ENCODE assay signal across 18 cellular contexts in genomic region chr12:120175062-120175461, GRCh38. TPM values are rescaled to one million over a fixed set of nuclear protein-coding genes. Genes with fewer than 3 reads are reported as not detected.
DNase-seq lines count a peak whose midpoint lies in the region; ATAC-seq and TF ChIP-seq lines count a peak whose summit lies in the region.
"Had no signal": no experiment of that assay in that cellular context is flagged by ENCODE, and none has a peak within 500 bp of the region (broad histone marks: within the 10 kb centered on the region; RNA-seq: fewer than 3 reads in every experiment).

No MANE protein-coding gene starts in this region.

- no peak overlapping the region for H3K4me3 Mint-ChIP-seq in activated CD4-positive, alpha-beta memory T cell treated with anti-CD3 and anti-CD28 coated beads, Interleukin-2, amount 10 ng/mL, durations not matched to agents 7 days and 5 days
- H3K4me3 Mint-ChIP-seq: CD4-positive, alpha-beta T cell had no signal

- no peaks in the 10 kb centered on the region for H3K79me2 ChIP-seq in Karpas-422 (ENCODE audit: low read length)

- WGBS in thyroid gland, 2 donors, result 42 to 50% methylated on average over 5 of the region's 5 CpGs

- H3K4me2 ChIP-seq in BLaER1 treated with 17β-estradiol and CSF1 and Interleukin-3, amounts not matched to agents 10 nM and 100 nM, result peak overlapping the region in 8 of 11 experiments; percentile 42 to 75 (median 54); a peak in 16 of 22 replicates
- peak overlapping the region; percentile 20 for H3K4me2 ChIP-seq in Karpas-422 (ENCODE audit: low read depth, low read length, poor library complexity, severe bottlenecking)

- POLR2A ChIA-PET in activated CD4-positive, alpha-beta memory T cell treated with anti-CD3 and anti-CD28 coated beads, Interleukin-2, amount 10 ng/mL, durations not matched to agents 7 days and 5 days (lab: Charles Lee), result no interaction called here

- H3K9ac ChIP-seq in BLaER1 treated with 17β-estradiol and CSF1 and Interleukin-3, amounts not matched to agents 10 nM and 100 nM, result peak overlapping the region in 8 of 11 experiments; percentile 20 to 65 (median 33); a peak in 13 of 22 replicates
- H3K9ac ChIP-seq in Karpas-422 (ENCODE audit: low read length), result no peak overlapping the region

- no peak overlapping the region for H3K4me3 ChIP-seq in BLaER1 treated with 17β-estradiol and CSF1 and Interleukin-3, amounts not matched to agents 10 nM and 100 nM
- H3K4me3 ChIP-seq in Karpas-422 (ENCODE audit: low read length) (no peak overlapping the region), thyroid gland (replicated peaks in 1 of 3) (no peak overlapping the region), BE2C (ENCODE audit: low read depth, low read length) (no peak overlapping the region)

- no peak overlapping the region for H3K27ac Mint-ChIP-seq in activated CD4-positive, alpha-beta memory T cell treated with anti-CD3 and anti-CD28 coated beads, Interleukin-2, amount 10 ng/mL, durations not matched to agents 7 days and 5 days
- H3K27ac Mint-ChIP-seq: CD4-positive, alpha-beta T cell had no signal

- H3K4me1 Mint-ChIP-seq in activated CD4-positive, alpha-beta memory T cell treated with anti-CD3 and anti-CD28 coated beads, Interleukin-2, amount 10 ng/mL, durations not matched to agents 7 days and 5 days, result peaks cover 3% of the 10 kb centered on the region

- no peak for ATAC-seq in GM19351 (IDR thresholded peaks at IDR 0.05; ENCODE audit: unreplicated experiment)
- ATAC-seq: HCT116, Panc1 had no signal

- H3K36me3 Mint-ChIP-seq in activated CD4-positive, alpha-beta memory T cell treated with anti-CD3 and anti-CD28 coated beads, Interleukin-2, amount 10 ng/mL, durations not matched to agents 7 days and 5 days (ENCODE audit: low read depth), result peaks cover 68% of the 10 kb centered on the region

- DNase-seq in Karpas-422 (peak; percentile 61), germinal center (ENCODE audit: low spot score) (peak; percentile 33), thyroid gland (peak; percentile 59 to 63), BE2C (no peak)
- DNase-seq in activated CD4-positive, alpha-beta memory T cell treated with anti-CD3 and anti-CD28 coated beads, Interleukin-2, amount 10 ng/mL, durations not matched to agents 7 days and 5 days, result no peak
- DNase-seq: CD4-positive, alpha-beta T cell; NCI-H1092; NCI-H1417 treated with DMSO at 0.1 percent for 48 hours; NCI-H1694 treated with DMSO at 0.1 percent for 48 hours; NCI-H226; NCI-H510A; NCI-H69; SHP77; T-helper 1 cell had no signal

- H2AFZ ChIP-seq in Karpas-422 (ENCODE audit: low read length), result no peak overlapping the region

- peaks cover 95 to 100% (median 98%) of the 10 kb centered on the region in 11 experiments for H3K36me3 ChIP-seq in BLaER1 treated with 17β-estradiol and CSF1 and Interleukin-3, amounts not matched to agents 10 nM and 100 nM
- H3K36me3 ChIP-seq in Karpas-422 (ENCODE audit: insufficient read depth, low read length) (peaks cover 44% of the 10 kb centered on the region), thyroid gland (peaks cover 52 to 81% of the 10 kb centered on the region in 2 donors), BE2C (peaks cover 99% of the 10 kb centered on the region)

- intact Hi-C loops in thyroid gland (cut with DNase I), result no loop called here

- peak overlapping the region in 7 of 11 experiments; percentile 12 to 62 (median 49); a peak in 11 of 22 replicates for H3K27ac ChIP-seq in BLaER1 treated with 17β-estradiol and CSF1 and Interleukin-3, amounts not matched to agents 10 nM and 100 nM
- H3K27ac ChIP-seq in Karpas-422 (ENCODE audit: low read length) (peak overlapping the region; percentile 31), thyroid gland (peak overlapping the region; percentile 73 to 92 (median 74))

- no peak for TF ChIP-seq CTCF in thyroid gland (IDR thresholded peaks at IDR 0.05)
- TF ChIP-seq CTCF in BE2C (IDR thresholded peaks at IDR 0.05; ENCODE audit: low read depth, low read length), result no peak

- no peaks in the 10 kb centered on the region for H3K9me3 Mint-ChIP-seq in activated CD4-positive, alpha-beta memory T cell treated with anti-CD3 and anti-CD28 coated beads, Interleukin-2, amount 10 ng/mL, durations not matched to agents 7 days and 5 days
- H3K9me3 Mint-ChIP-seq: CD4-positive, alpha-beta T cell had no signal

- no peak for TF ChIP-seq POLR2A in thyroid gland (IDR thresholded peaks at IDR 0.05)

- no peaks in the 10 kb centered on the region for H3K27me3 Mint-ChIP-seq in activated CD4-positive, alpha-beta memory T cell treated with anti-CD3 and anti-CD28 coated beads, Interleukin-2, amount 10 ng/mL, durations not matched to agents 7 days and 5 days
- H3K27me3 Mint-ChIP-seq: CD4-positive, alpha-beta T cell had no signal

- H3K27me3 ChIP-seq in BLaER1 treated with 17β-estradiol and CSF1 and Interleukin-3, amounts not matched to agents 10 nM and 100 nM, result no peaks in the 10 kb centered on the region
- no peaks in the 10 kb centered on the region for H3K27me3 ChIP-seq in Karpas-422 (ENCODE audit: low read length)
- no peaks in the 10 kb centered on the region for H3K27me3 ChIP-seq in thyroid gland
- no peaks in the 10 kb centered on the region for H3K27me3 ChIP-seq in BE2C

- CTCF ChIA-PET in activated CD4-positive, alpha-beta memory T cell treated with anti-CD3 and anti-CD28 coated beads, Interleukin-2, amount 10 ng/mL, durations not matched to agents 7 days and 5 days (lab: Charles Lee), result no interaction called here

- H3K9me2 ChIP-seq in Karpas-422 (replicated peaks; ENCODE audit: insufficient read depth, low read length), result no peaks in the 10 kb centered on the region

- peaks cover 0 to 29% (median 23%) of the 10 kb centered on the region in 10 experiments; a peak in 16 of 20 replicates for H3K4me1 ChIP-seq in BLaER1 treated with 17β-estradiol and CSF1 and Interleukin-3, amounts not matched to agents 10 nM and 100 nM
- H3K4me1 ChIP-seq in Karpas-422 (ENCODE audit: low read length), result peaks cover 16% of the 10 kb centered on the region
- H3K4me1 ChIP-seq in thyroid gland, result peaks cover 17% of the 10 kb centered on the region in 2 donors
- no peaks in the 10 kb centered on the region for H3K4me1 ChIP-seq in BE2C

- H4K20me1 ChIP-seq in BLaER1 treated with 17β-estradiol and CSF1 and Interleukin-3, amounts not matched to agents 10 nM and 100 nM, result peaks cover 0 to 85% (median 54%) of the 10 kb centered on the region in 11 experiments; a peak in 16 of 22 replicates
- no peaks in the 10 kb centered on the region for H4K20me1 ChIP-seq in Karpas-422 (ENCODE audit: insufficient read depth, low read depth, low read length)

- H3K9me3 ChIP-seq in BLaER1 treated with 17β-estradiol and CSF1 and Interleukin-3, amounts not matched to agents 10 nM and 100 nM (replicated peaks in 1 of 11), result no peaks in the 10 kb centered on the region
- H3K9me3 ChIP-seq in Karpas-422 (ENCODE audit: low read length), result no peaks in the 10 kb centered on the region
- no peaks in the 10 kb centered on the region for H3K9me3 ChIP-seq in thyroid gland
- H3K9me3 ChIP-seq in BE2C, result no peaks in the 10 kb centered on the region

RNA-seq across cellular contexts. Expression of gene GCN1, which starts 19.5 kb away (rescaled TPM):
- 53.6 and 75.2 TPM in 2 replicates for total RNA-seq in Karpas-422 (2014; rRNA removed; shearing (Covaris generic); ENCODE audit: low replicate concordance)
- 100 to 1,000 TPM in 1 of 4 donors, 10 to 100 TPM in 3; 44.6 to 111 (median 73.6) TPM for total RNA-seq in thyroid gland
- polyA plus RNA-seq in BE2C (2012; ENCODE audit: insufficient read depth, insufficient read length, low read depth), result 108 TPM
- 10 to 100 TPM; 86.0 to 94.3 TPM for total RNA-seq in activated CD4-positive, alpha-beta memory T cell treated with anti-CD3 and anti-CD28 coated beads, Interleukin-2, amount 10 ng/mL, durations not matched to agents 7 days and 5 days

RNA-seq across cellular contexts. Expression of gene RPLP0, which starts 25.8 kb away (rescaled TPM):
- 4,777 and 6,150 TPM in 2 replicates for total RNA-seq in Karpas-422 (2014; rRNA removed; shearing (Covaris generic); ENCODE audit: low replicate concordance)
- 1,000 to 10,000 TPM; 1,176 to 3,070 (median 2,431) TPM for total RNA-seq in thyroid gland
- 4,768 TPM for polyA plus RNA-seq in BE2C (2012; ENCODE audit: insufficient read depth, insufficient read length, low read depth)
- 1,000 to 10,000 TPM; 1,823 to 1,853 TPM for total RNA-seq in activated CD4-positive, alpha-beta memory T cell treated with anti-CD3 and anti-CD28 coated beads, Interleukin-2, amount 10 ng/mL, durations not matched to agents 7 days and 5 days

RNA-seq across cellular contexts. Expression of gene RAB35, which starts 58.5 kb away (rescaled TPM):
- total RNA-seq in Karpas-422 (2014; rRNA removed; shearing (Covaris generic); ENCODE audit: low replicate concordance), result 18.9 and 29.4 TPM in 2 replicates
- 10 to 100 TPM; 14.9 to 19.9 (median 17.4) TPM for total RNA-seq in thyroid gland
- polyA plus RNA-seq in BE2C (2012; ENCODE audit: insufficient read depth, insufficient read length, low read depth), result 176 TPM
- total RNA-seq in activated CD4-positive, alpha-beta memory T cell treated with anti-CD3 and anti-CD28 coated beads, Interleukin-2, amount 10 ng/mL, durations not matched to agents 7 days and 5 days, result 10 to 100 TPM; 78.5 to 84.0 TPM

Comparison
In these comparisons a context has a peak if more than half of its experiments do, and no peak if none do; other contexts are left out.
1. DNase-seq: peak in Karpas-422 (single experiment), germinal center (single experiment) and thyroid gland (2 of 2); none in BE2C (single experiment) and activated CD4-positive, alpha-beta memory T cell treated with anti-CD3 and anti-CD28 coated beads, Interleukin-2, amount 10 ng/mL, durations not matched to agents 7 days and 5 days (single experiment).
2. Peak in every context shown above with its lines, with median percentiles within 50 percentile points of each other: H3K27ac ChIP-seq.